In genomic region chr2:68368657-68369339, GRCh38 we compare ENCODE assay signal across 10 cellular contexts. TPM values are rescaled to one million over a fixed set of nuclear protein-coding genes. Genes with fewer than 3 reads are reported as not detected.
DNase-seq lines count a peak whose midpoint lies in the region; ATAC-seq, FAIRE-seq and TF ChIP-seq lines count a peak whose summit lies in the region.
"Had no signal": no experiment of that assay in that cellular context is flagged by ENCODE, and none has a peak within 500 bp of the region (broad histone marks: within the 10 kb centered on the region; RNA-seq: fewer than 3 reads in every experiment).

No MANE protein-coding gene starts in this region.

- peak; percentile 46 for FAIRE-seq in urothelium cell line (lab: Jason Lieb, UNC)

- no peaks in the 10 kb centered on the region for H3K27me3 Mint-ChIP-seq in activated naive CD8-positive, alpha-beta T cell treated with anti-CD3 and anti-CD28 coated beads, Interleukin-2, amount 50 U/mL, for 24 hours
- H3K27me3 Mint-ChIP-seq in activated naive CD8-positive, alpha-beta T cell treated with anti-CD3 and anti-CD28 coated beads for 36 hours = peaks cover 16% of the 10 kb centered on the region
- H3K27me3 Mint-ChIP-seq: type B pancreatic cell had no signal

- no peak overlapping the region for H3K4me3 ChIP-seq in adipocyte (ENCODE audit: low read length)
- no peak overlapping the region for H3K4me3 ChIP-seq in suprapubic skin

- no peak for ATAC-seq in activated naive CD8-positive, alpha-beta T cell treated with anti-CD3 and anti-CD28 coated beads, Interleukin-2, amount 50 U/mL, for 24 hours
- no peak for ATAC-seq in GM19023 (IDR thresholded peaks at IDR 0.05; ENCODE audit: unreplicated experiment)
- no peak for ATAC-seq in GM21737 (IDR thresholded peaks at IDR 0.05; ENCODE audit: unreplicated experiment)

- H3K27ac Mint-ChIP-seq in activated naive CD8-positive, alpha-beta T cell treated with anti-CD3 and anti-CD28 coated beads, Interleukin-2, amount 50 U/mL, for 24 hours = peak overlapping the region; percentile 32
- no peak overlapping the region for H3K27ac Mint-ChIP-seq in activated naive CD8-positive, alpha-beta T cell treated with anti-CD3 and anti-CD28 coated beads for 36 hours
- H3K27ac Mint-ChIP-seq: type B pancreatic cell had no signal

- H3K27me3 ChIP-seq in adipocyte (replicated peaks; ENCODE audit: control insufficient read depth, insufficient read depth, low read length) (no peaks in the 10 kb centered on the region), suprapubic skin (no peaks in the 10 kb centered on the region)

- DNase-seq in activated naive CD8-positive, alpha-beta T cell treated with anti-CD3 and anti-CD28 coated beads, Interleukin-2, amount 50 U/mL, for 24 hours = no peak
- no peak for DNase-seq in activated naive CD8-positive, alpha-beta T cell treated with anti-CD3 and anti-CD28 coated beads for 36 hours
- DNase-seq in adipocyte (ENCODE audit: low read depth) = peak; percentile 54
- peak; percentile 79 for DNase-seq in kidney glomerular epithelial cell (lab: John Stamatoyannopoulos, UW)
- peak; percentile 55 for DNase-seq in urothelium cell line (ENCODE audit: low spot score)
- no peak for DNase-seq in suprapubic skin (ENCODE audit: low spot score in 2 of 2)
- DNase-seq: activated CD4-positive, alpha-beta T cell treated with anti-CD3 and anti-CD28 coated beads, Interleukin-2, amount 50 U/mL, for 48 hours had no signal

- no peak for TF ChIP-seq EP300 in suprapubic skin (IDR thresholded peaks at IDR 0.05)

- TF ChIP-seq CTCF in suprapubic skin (IDR thresholded peaks at IDR 0.05) = no peak

- WGBS in suprapubic skin = 54% methylated on average over 7 of the region's 7 CpGs

- no peak overlapping the region for H3K9ac ChIP-seq in adipocyte (ENCODE audit: low read length)

- H3K4me1 ChIP-seq in adipocyte (ENCODE audit: control insufficient read depth, insufficient read depth, low read length) = peaks cover 7% of the 10 kb centered on the region
- H3K4me1 ChIP-seq in suprapubic skin = peaks cover 9% of the 10 kb centered on the region

- TF ChIP-seq POLR2A in suprapubic skin (IDR thresholded peaks at IDR 0.05) = no peak

- peaks cover 36% of the 10 kb centered on the region for H3K4me1 Mint-ChIP-seq in activated naive CD8-positive, alpha-beta T cell treated with anti-CD3 and anti-CD28 coated beads, Interleukin-2, amount 50 U/mL, for 24 hours
- peaks cover 24% of the 10 kb centered on the region for H3K4me1 Mint-ChIP-seq in activated naive CD8-positive, alpha-beta T cell treated with anti-CD3 and anti-CD28 coated beads for 36 hours

- H3K36me3 ChIP-seq in adipocyte (ENCODE audit: control insufficient read depth, insufficient read depth, low read length, severe bottlenecking) (no peaks in the 10 kb centered on the region), suprapubic skin (no peaks in the 10 kb centered on the region)

- H3K9me3 Mint-ChIP-seq in activated naive CD8-positive, alpha-beta T cell treated with anti-CD3 and anti-CD28 coated beads, Interleukin-2, amount 50 U/mL, for 24 hours = no peaks in the 10 kb centered on the region
- H3K9me3 Mint-ChIP-seq in activated naive CD8-positive, alpha-beta T cell treated with anti-CD3 and anti-CD28 coated beads for 36 hours = peaks cover 2% of the 10 kb centered on the region
- H3K9me3 Mint-ChIP-seq: type B pancreatic cell had no signal

- H3K9me3 ChIP-seq in adipocyte (ENCODE audit: control insufficient read depth, low read length) (no peaks in the 10 kb centered on the region), suprapubic skin (no peaks in the 10 kb centered on the region)

- H3K4me3 Mint-ChIP-seq in activated naive CD8-positive, alpha-beta T cell treated with anti-CD3 and anti-CD28 coated beads, Interleukin-2, amount 50 U/mL, for 24 hours = no peak overlapping the region
- no peak overlapping the region for H3K4me3 Mint-ChIP-seq in activated naive CD8-positive, alpha-beta T cell treated with anti-CD3 and anti-CD28 coated beads for 36 hours
- H3K4me3 Mint-ChIP-seq: type B pancreatic cell had no signal

- peaks cover 4% of the 10 kb centered on the region for H3K36me3 Mint-ChIP-seq in activated naive CD8-positive, alpha-beta T cell treated with anti-CD3 and anti-CD28 coated beads, Interleukin-2, amount 50 U/mL, for 24 hours (ENCODE audit: low read depth)
- peaks cover 6% of the 10 kb centered on the region for H3K36me3 Mint-ChIP-seq in activated naive CD8-positive, alpha-beta T cell treated with anti-CD3 and anti-CD28 coated beads for 36 hours
- H3K36me3 Mint-ChIP-seq: type B pancreatic cell had no signal

- no peak overlapping the region for H3K27ac ChIP-seq in suprapubic skin

RNA-seq across cellular contexts. Expression of gene PLEK, which starts 3.7 kb away (rescaled TPM):
- 1 to 10 TPM; 2.2 to 2.3 TPM for total RNA-seq in activated naive CD8-positive, alpha-beta T cell treated with anti-CD3 and anti-CD28 coated beads for 36 hours
- 1 to 10 TPM; 1.1 to 2.6 (median 1.7) TPM for total RNA-seq in suprapubic skin

RNA-seq across cellular contexts. Expression of gene CNRIP1, which starts 49.0 kb away (rescaled TPM):
- not detected for total RNA-seq in activated naive CD8-positive, alpha-beta T cell treated with anti-CD3 and anti-CD28 coated beads for 36 hours
- 10 to 100 TPM in 1 of 4 donors, 1 to 10 TPM in 3; 3.4 to 13.5 (median 6.6) TPM for total RNA-seq in suprapubic skin

Comparison
In these comparisons a context has a peak if more than half of its experiments do, and no peak if none do; other contexts are left out.
1. DNase-seq: peak in adipocyte (single experiment), kidney glomerular epithelial cell (single experiment) and urothelium cell line (single experiment); none in activated naive CD8-positive, alpha-beta T cell treated with anti-CD3 and anti-CD28 coated beads, Interleukin-2, amount 50 U/mL, for 24 hours (single experiment), activated naive CD8-positive, alpha-beta T cell treated with anti-CD3 and anti-CD28 coated beads for 36 hours (single experiment) and suprapubic skin (0 of 2).
2. RNA of gene CNRIP1, which starts 49.0 kb away (total RNA-seq): 3.4 to 13.5 TPM in suprapubic skin; not detected in activated naive CD8-positive, alpha-beta T cell treated with anti-CD3 and anti-CD28 coated beads for 36 hours; every median in the first group is over 4 times any median in the second.